Comparison of ENCODE assay signal across 24 cellular contexts in genomic region chr10:11184093-11184492, GRCh38.
DNase-seq lines count a peak whose midpoint lies in the region; ATAC-seq and TF ChIP-seq lines count a peak whose summit lies in the region.
"Had no signal": no experiment of that assay in that cellular context is flagged by ENCODE, and none has a peak within 500 bp of the region (broad histone marks: within the 10 kb centered on the region; RNA-seq: fewer than 3 reads in every experiment).

No MANE protein-coding gene starts in this region.

- peaks cover 99% of the 10 kb centered on the region for H3K4me1 Mint-ChIP-seq in activated T-cell treated with anti-CD3 and anti-CD28 coated beads, Interleukin-2, amount 50 U/mL, for 24 hours (ENCODE audit: low read depth)
- peaks cover 81 to 82% (median 82%) of the 10 kb centered on the region in 4 donors for H3K4me1 Mint-ChIP-seq in CD4-positive, alpha-beta memory T cell
- peaks cover 88% of the 10 kb centered on the region for H3K4me1 Mint-ChIP-seq in activated CD8-positive, alpha-beta T cell treated with anti-CD3 and anti-CD28 coated beads for 36 hours (ENCODE audit: low read depth)
- H3K4me1 Mint-ChIP-seq in naive B cell = peaks cover 73 to 93% (median 76%) of the 10 kb centered on the region in 3 donors

- H3K4me3 ChIP-seq in CD4-positive, alpha-beta memory T cell (ENCODE audit: low read length in 2 of 2) = no peak overlapping the region
- H3K4me3 ChIP-seq: adrenal gland, testis had no signal

- DNase-seq in activated T-cell treated with anti-CD3 and anti-CD28 coated beads, Interleukin-2, amount 50 U/mL, for 24 hours = no peak
- no peak for DNase-seq in activated T-cell treated with anti-CD3 and anti-CD28 coated beads for 4 hours
- DNase-seq in CD4-positive, alpha-beta memory T cell = no peak
- no peak for DNase-seq in activated CD8-positive, alpha-beta T cell treated with anti-CD3 and anti-CD28 coated beads for 36 hours
- DNase-seq in naive B cell = no peak
- DNase-seq in cortex of kidney (lab: John Stamatoyannopoulos, UW) = no peak
- no peak for DNase-seq in NCI-H2196 (lab: John Stamatoyannopoulos, UW; ENCODE audit: unreplicated experiment)
- DNase-seq: activated CD4-positive, CD25-positive, alpha-beta regulatory T cell; adrenal gland; effector CD8-positive, alpha-beta T cell; Karpas-422; mesenchymal stem cell; NCI-H1048; NCI-H187; NCI-H226; NCI-H774; RPMI8226; small intestine; stimulated activated CD4-positive, alpha-beta T cell treated with anti-CD3 and anti-CD28 coated beads, Interleukin-1b, Interleukin-23, amount 100 ng/mL, for 48 hours; T-helper 9 cell; testis had no signal

- H3K27ac ChIP-seq in CD4-positive, alpha-beta memory T cell (ENCODE audit: low read depth, low read length) = peak overlapping the region; percentile 96
- H3K27ac ChIP-seq: adrenal gland, testis had no signal

- peaks cover 15% of the 10 kb centered on the region for H3K9me3 Mint-ChIP-seq in activated T-cell treated with anti-CD3 and anti-CD28 coated beads, Interleukin-2, amount 50 U/mL, for 24 hours
- H3K9me3 Mint-ChIP-seq in CD4-positive, alpha-beta memory T cell = peaks cover 0 to 12% (median 7%) of the 10 kb centered on the region in 8 donors
- peaks cover 17% of the 10 kb centered on the region for H3K9me3 Mint-ChIP-seq in activated CD8-positive, alpha-beta T cell treated with anti-CD3 and anti-CD28 coated beads for 36 hours
- H3K9me3 Mint-ChIP-seq in naive B cell = peaks cover 0 to 17% (median 12%) of the 10 kb centered on the region in 7 donors

- H3K27ac Mint-ChIP-seq in activated T-cell treated with anti-CD3 and anti-CD28 coated beads, Interleukin-2, amount 50 U/mL, for 24 hours = peak overlapping the region; percentile 66
- H3K27ac Mint-ChIP-seq in CD4-positive, alpha-beta memory T cell = peak overlapping the region in 5 of 7 donors; percentile 19 to 98 (median 24)
- peak overlapping the region; percentile 83 for H3K27ac Mint-ChIP-seq in activated CD8-positive, alpha-beta T cell treated with anti-CD3 and anti-CD28 coated beads for 36 hours
- H3K27ac Mint-ChIP-seq in naive B cell = peak overlapping the region in 5 of 6 donors; percentile 12 to 80 (median 57)

- CTCF ChIA-PET in CD4-positive, alpha-beta memory T cell (lab: Charles Lee; ENCODE audit: partially characterized antibody) = no interaction called here
- CTCF ChIA-PET in activated CD8-positive, alpha-beta T cell treated with anti-CD3 and anti-CD28 coated beads for 36 hours (lab: Charles Lee) = no interaction called here

- no peak overlapping the region for H3K4me3 Mint-ChIP-seq in activated T-cell treated with anti-CD3 and anti-CD28 coated beads, Interleukin-2, amount 50 U/mL, for 24 hours
- H3K4me3 Mint-ChIP-seq in CD4-positive, alpha-beta memory T cell = peak overlapping the region in 6 of 8 donors; percentile 5 to 83 (median 38)
- peak overlapping the region; percentile 5 for H3K4me3 Mint-ChIP-seq in activated CD8-positive, alpha-beta T cell treated with anti-CD3 and anti-CD28 coated beads for 36 hours
- peak overlapping the region in 4 of 8 donors; percentile 25 to 50 (median 39) for H3K4me3 Mint-ChIP-seq in naive B cell
- H3K4me3 Mint-ChIP-seq: brain had no signal

- peaks cover 23% of the 10 kb centered on the region for H3K36me3 ChIP-seq in CD4-positive, alpha-beta memory T cell (ENCODE audit: insufficient read depth, low read length)
- H3K36me3 ChIP-seq: adrenal gland had no signal

- intact Hi-C loops in CD4-positive, alpha-beta memory T cell (cut with micrococcal nuclease) = no loop called here
- intact Hi-C loops in activated CD8-positive, alpha-beta T cell treated with anti-CD3 and anti-CD28 coated beads for 36 hours (cut with micrococcal nuclease) = loop anchor here (5.0 kb wide), 1 partner anchor 37 kb away; no protein-coding TSS in a partner anchor

- H3K9me3 ChIP-seq in CD4-positive, alpha-beta memory T cell (ENCODE audit: control insufficient read depth in 1 of 2, low read length in 2 of 2) = no peaks in the 10 kb centered on the region
- H3K9me3 ChIP-seq: adrenal gland, testis had no signal

- POLR2A ChIA-PET in CD4-positive, alpha-beta memory T cell (lab: Charles Lee; ENCODE audit: partially characterized antibody) = interaction anchor here (1.1 kb wide), 1 partner anchor 17 kb away, joined by 3 read pairs; no protein-coding TSS in a partner anchor
- POLR2A ChIA-PET in activated CD8-positive, alpha-beta T cell treated with anti-CD3 and anti-CD28 coated beads for 36 hours (lab: Charles Lee) = interaction anchor here (1.1 to 1.6 kb wide), 2 partner anchors 9 to 20 kb away, joined by 3 to 5 read pairs; no protein-coding TSS in a partner anchor

- TF ChIP-seq CTCF in activated CD8-positive, alpha-beta T cell treated with anti-CD3 and anti-CD28 coated beads for 36 hours (IDR thresholded peaks at IDR 0.05) = no peak

- H3K4me1 ChIP-seq in CD4-positive, alpha-beta memory T cell (ENCODE audit: insufficient read depth, low read length) = peaks cover 100% of the 10 kb centered on the region
- H3K4me1 ChIP-seq: adrenal gland, testis had no signal

- peaks cover 99% of the 10 kb centered on the region for H3K36me3 Mint-ChIP-seq in activated T-cell treated with anti-CD3 and anti-CD28 coated beads, Interleukin-2, amount 50 U/mL, for 24 hours (ENCODE audit: low read depth)
- peaks cover 74 to 89% of the 10 kb centered on the region in 2 donors for H3K36me3 Mint-ChIP-seq in CD4-positive, alpha-beta memory T cell
- peaks cover 96% of the 10 kb centered on the region for H3K36me3 Mint-ChIP-seq in activated CD8-positive, alpha-beta T cell treated with anti-CD3 and anti-CD28 coated beads for 36 hours (ENCODE audit: low read depth)
- H3K36me3 Mint-ChIP-seq in naive B cell = peaks cover 36 to 60% of the 10 kb centered on the region in 2 donors

- no peaks in the 10 kb centered on the region for H3K27me3 Mint-ChIP-seq in activated T-cell treated with anti-CD3 and anti-CD28 coated beads, Interleukin-2, amount 50 U/mL, for 24 hours
- H3K27me3 Mint-ChIP-seq in CD4-positive, alpha-beta memory T cell = no peaks in the 10 kb centered on the region
- H3K27me3 Mint-ChIP-seq in activated CD8-positive, alpha-beta T cell treated with anti-CD3 and anti-CD28 coated beads for 36 hours = no peaks in the 10 kb centered on the region
- no peaks in the 10 kb centered on the region for H3K27me3 Mint-ChIP-seq in naive B cell

- no peak for ATAC-seq in activated CD8-positive, alpha-beta T cell treated with anti-CD3 and anti-CD28 coated beads for 36 hours
- ATAC-seq in naive B cell (ENCODE audit: low read depth in 2 of 2) (no peak), GM18519 (IDR thresholded peaks at IDR 0.05; ENCODE audit: low FRiP score, unreplicated experiment) (no peak)
- ATAC-seq: HCT116 had no signal

- no peaks in the 10 kb centered on the region for H3K27me3 ChIP-seq in CD4-positive, alpha-beta memory T cell (ENCODE audit: insufficient read depth, low read length)
- H3K27me3 ChIP-seq: adrenal gland, testis had no signal

Comparison
In these comparisons a context has a peak if more than half of its experiments do, and no peak if none do; other contexts are left out.
1. H3K27ac Mint-ChIP-seq: peak in every context shown above with its lines; median percentile 83 in activated CD8-positive, alpha-beta T cell treated with anti-CD3 and anti-CD28 coated beads for 36 hours; 66 in activated T-cell treated with anti-CD3 and anti-CD28 coated beads, Interleukin-2, amount 50 U/mL, for 24 hours; 57 in naive B cell; 24 in CD4-positive, alpha-beta memory T cell.